1 cellular context compared by ENCODE assay signal in the genomic region with DNA sequence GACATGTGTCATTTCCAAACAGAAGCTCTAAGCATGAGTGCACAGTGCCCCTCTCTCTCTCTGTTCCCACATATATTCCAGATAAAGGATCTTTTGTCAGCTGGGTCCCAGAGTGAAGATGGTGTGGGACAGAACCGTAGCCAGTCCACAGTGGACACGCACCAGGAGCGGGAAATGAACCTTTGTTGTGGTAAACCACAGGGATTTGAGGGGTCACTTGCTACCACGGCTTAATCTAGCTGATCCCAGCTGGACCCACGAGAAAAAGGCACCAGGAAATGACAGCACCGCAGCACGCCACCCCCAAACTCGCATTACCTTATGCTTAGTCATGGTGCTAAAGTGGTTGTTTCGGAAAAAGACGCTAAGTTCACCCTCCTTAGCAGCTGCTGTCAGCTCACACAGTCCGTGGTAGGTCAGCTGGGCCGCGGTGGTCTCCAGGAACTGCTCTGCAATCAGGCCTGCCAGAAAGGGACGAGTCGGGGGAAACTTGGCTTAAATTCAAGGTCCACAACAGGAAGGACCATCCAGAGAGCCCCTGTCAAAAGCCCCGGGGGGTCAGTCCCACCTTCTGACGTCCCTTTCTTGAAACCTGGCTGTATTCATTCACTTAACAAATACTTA.
TF ChIP-seq lines count a peak whose summit lies in the region.

No MANE protein-coding gene starts in this region.

TF ChIP-seq in K562, 482 proteins besides CTCF, POLR2A, EP300 and RAD21 (continues in another document):
- TF ChIP-seq TAF1 (IDR thresholded peaks at IDR 0.05; ENCODE audit: control insufficient read depth, extremely low read depth, insufficient read depth, low read length, severe bottlenecking) (peak; percentile 44), DNMT1 (IDR thresholded peaks at IDR 0.05) (no peak), SIRT6 (IDR thresholded peaks at IDR 0.05; ENCODE audit: low read depth, low read length) (no peak), NFATC3 (IDR thresholded peaks at IDR 0.05) (0 out of 2 replicates have a peak, but pooled peaks have one; percentile 24), JUND (IDR thresholded peaks at IDR 0.05; ENCODE audit: borderline replicate concordance, low read depth, low read length) (peak; percentile 76), JUND (tag; IDR thresholded peaks at IDR 0.05; ENCODE audit: borderline replicate concordance, low read depth, low read length) (peak; percentile 82; the same call in 2 of the 3 replicates), PPARD (CRISPR knock-in tag; IDR thresholded peaks at IDR 0.05) (no peak), TCF7 (IDR thresholded peaks at IDR 0.05; ENCODE audit: borderline replicate concordance) (peak; percentile 99), ETV5 (CRISPR knock-in tag; IDR thresholded peaks at IDR 0.05; ENCODE audit: low read depth) (peak; percentile 76; the same call in 1 of the 2 replicates), TAF9B (IDR thresholded peaks at IDR 0.05; ENCODE audit: partially characterized antibody) (peak; percentile 80), ZFP30 (CRISPR knock-in tag; IDR thresholded peaks at IDR 0.05; ENCODE audit: borderline replicate concordance) (no peak), ZNF408 (CRISPR knock-in tag; IDR thresholded peaks at IDR 0.05; ENCODE audit: low read depth) (no peak), NCOA1 (IDR thresholded peaks at IDR 0.05; ENCODE audit: low read depth) (peak; percentile 31; the same call in 1 of the 2 replicates), ZNF436 (CRISPR knock-in tag; IDR thresholded peaks at IDR 0.05) (no peak), CHD1 (IDR thresholded peaks at IDR 0.05; ENCODE audit: low read length) (no peak), POLR3A (IDR thresholded peaks at IDR 0.05; ENCODE audit: borderline replicate concordance, extremely low read depth, insufficient read depth, insufficient read length) (no peak), E2F3 (CRISPR knock-in tag; IDR thresholded peaks at IDR 0.05) (no peak), NELFE (IDR thresholded peaks at IDR 0.05; ENCODE audit: insufficient read depth, insufficient read length) (no peak), PHTF2 (CRISPR knock-in tag; IDR thresholded peaks at IDR 0.05) (no peak), TEAD4 (IDR thresholded peaks at IDR 0.05; ENCODE audit: low read length) (peak; percentile 72), TEAD4 (CRISPR knock-in tag; IDR thresholded peaks at IDR 0.05; ENCODE audit: borderline replicate concordance) (no peak), GATA2 (CRISPR knock-in tag; IDR thresholded peaks at IDR 0.05) (no peak), ETS2 (tag; IDR thresholded peaks at IDR 0.05; ENCODE audit: borderline replicate concordance, poor library complexity, severe bottlenecking) (no peak), RFX7 (CRISPR knock-in tag; IDR thresholded peaks at IDR 0.05) (no peak), RBM25 (IDR thresholded peaks at IDR 0.05; ENCODE audit: low read depth, low read length, severe bottlenecking) (no peak), ZNF146 (CRISPR knock-in tag; IDR thresholded peaks at IDR 0.05; ENCODE audit: unreplicated experiment) (no peak), MYBL2 (IDR thresholded peaks at IDR 0.05; ENCODE audit: low read depth) (no peak), MYBL2 (CRISPR knock-in tag; IDR thresholded peaks at IDR 0.05; ENCODE audit: borderline replicate concordance) (no peak), ZBTB1 (CRISPR knock-in tag; IDR thresholded peaks at IDR 0.05; ENCODE audit: borderline replicate concordance, low read depth) (no peak; the same call in 1 of the 2 replicates), NR2C2 (CRISPR knock-in tag; IDR thresholded peaks at IDR 0.05) (no peak), NR2C2 (tag; IDR thresholded peaks at IDR 0.05) (peak; percentile 77), SMC3 (conservative IDR thresholded peaks at IDR 0.05; ENCODE audit: insufficient read depth, low read depth, low read length) (no peak), RNF2 (IDR thresholded peaks at IDR 0.05) (peak; percentile 35; the same call in 1 of the 2 replicates), BRD9 (IDR thresholded peaks at IDR 0.05; ENCODE audit: low read depth, partially characterized antibody) (no peak), ILK (tag; IDR thresholded peaks at IDR 0.05; ENCODE audit: borderline replicate concordance, low read depth) (no peak), NEUROD1 (IDR thresholded peaks at IDR 0.05; ENCODE audit: borderline replicate concordance, low read depth, low read length, partially characterized antibody) (no peak), POLR2B (IDR thresholded peaks at IDR 0.05; ENCODE audit: low read depth, partially characterized antibody) (no peak), TBL1XR1 (IDR thresholded peaks at IDR 0.05; ENCODE audit: low read length in 2 of 2) (no peak)
- TF ChIP-seq, protein P1, sequence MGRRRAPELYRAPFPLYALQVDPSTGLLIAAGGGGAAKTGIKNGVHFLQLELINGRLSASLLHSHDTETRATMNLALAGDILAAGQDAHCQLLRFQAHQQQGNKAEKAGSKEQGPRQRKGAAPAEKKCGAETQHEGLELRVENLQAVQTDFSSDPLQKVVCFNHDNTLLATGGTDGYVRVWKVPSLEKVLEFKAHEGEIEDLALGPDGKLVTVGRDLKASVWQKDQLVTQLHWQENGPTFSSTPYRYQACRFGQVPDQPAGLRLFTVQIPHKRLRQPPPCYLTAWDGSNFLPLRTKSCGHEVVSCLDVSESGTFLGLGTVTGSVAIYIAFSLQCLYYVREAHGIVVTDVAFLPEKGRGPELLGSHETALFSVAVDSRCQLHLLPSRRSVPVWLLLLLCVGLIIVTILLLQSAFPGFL (CRISPR knock-in tag; IDR thresholded peaks at IDR 0.05) = no peak
- TF ChIP-seq, protein P2, sequence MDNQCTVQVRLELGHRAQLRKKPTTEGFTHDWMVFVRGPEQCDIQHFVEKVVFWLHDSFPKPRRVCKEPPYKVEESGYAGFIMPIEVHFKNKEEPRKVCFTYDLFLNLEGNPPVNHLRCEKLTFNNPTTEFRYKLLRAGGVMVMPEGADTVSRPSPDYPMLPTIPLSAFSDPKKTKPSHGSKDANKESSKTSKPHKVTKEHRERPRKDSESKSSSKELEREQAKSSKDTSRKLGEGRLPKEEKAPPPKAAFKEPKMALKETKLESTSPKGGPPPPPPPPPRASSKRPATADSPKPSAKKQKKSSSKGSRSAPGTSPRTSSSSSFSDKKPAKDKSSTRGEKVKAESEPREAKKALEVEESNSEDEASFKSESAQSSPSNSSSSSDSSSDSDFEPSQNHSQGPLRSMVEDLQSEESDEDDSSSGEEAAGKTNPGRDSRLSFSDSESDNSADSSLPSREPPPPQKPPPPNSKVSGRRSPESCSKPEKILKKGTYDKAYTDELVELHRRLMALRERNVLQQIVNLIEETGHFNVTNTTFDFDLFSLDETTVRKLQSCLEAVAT (IDR thresholded peaks at IDR 0.05) = peak in 1 of 2 experiments; percentile 87; a peak in 2 of 4 replicates
- TF ChIP-seq, protein P3, sequence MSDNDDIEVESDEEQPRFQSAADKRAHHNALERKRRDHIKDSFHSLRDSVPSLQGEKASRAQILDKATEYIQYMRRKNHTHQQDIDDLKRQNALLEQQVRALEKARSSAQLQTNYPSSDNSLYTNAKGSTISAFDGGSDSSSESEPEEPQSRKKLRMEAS (CRISPR knock-in tag; IDR thresholded peaks at IDR 0.05) = peak; percentile 25
- TF ChIP-seq, protein P4, sequence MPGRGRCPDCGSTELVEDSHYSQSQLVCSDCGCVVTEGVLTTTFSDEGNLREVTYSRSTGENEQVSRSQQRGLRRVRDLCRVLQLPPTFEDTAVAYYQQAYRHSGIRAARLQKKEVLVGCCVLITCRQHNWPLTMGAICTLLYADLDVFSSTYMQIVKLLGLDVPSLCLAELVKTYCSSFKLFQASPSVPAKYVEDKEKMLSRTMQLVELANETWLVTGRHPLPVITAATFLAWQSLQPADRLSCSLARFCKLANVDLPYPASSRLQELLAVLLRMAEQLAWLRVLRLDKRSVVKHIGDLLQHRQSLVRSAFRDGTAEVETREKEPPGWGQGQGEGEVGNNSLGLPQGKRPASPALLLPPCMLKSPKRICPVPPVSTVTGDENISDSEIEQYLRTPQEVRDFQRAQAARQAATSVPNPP (IDR thresholded peaks at IDR 0.05; ENCODE audit: borderline replicate concordance, insufficient read depth, insufficient read length) = no peak
- TF ChIP-seq, protein P5, sequence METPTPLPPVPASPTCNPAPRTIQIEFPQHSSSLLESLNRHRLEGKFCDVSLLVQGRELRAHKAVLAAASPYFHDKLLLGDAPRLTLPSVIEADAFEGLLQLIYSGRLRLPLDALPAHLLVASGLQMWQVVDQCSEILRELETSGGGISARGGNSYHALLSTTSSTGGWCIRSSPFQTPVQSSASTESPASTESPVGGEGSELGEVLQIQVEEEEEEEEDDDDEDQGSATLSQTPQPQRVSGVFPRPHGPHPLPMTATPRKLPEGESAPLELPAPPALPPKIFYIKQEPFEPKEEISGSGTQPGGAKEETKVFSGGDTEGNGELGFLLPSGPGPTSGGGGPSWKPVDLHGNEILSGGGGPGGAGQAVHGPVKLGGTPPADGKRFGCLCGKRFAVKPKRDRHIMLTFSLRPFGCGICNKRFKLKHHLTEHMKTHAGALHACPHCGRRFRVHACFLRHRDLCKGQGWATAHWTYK (CRISPR knock-in tag; IDR thresholded peaks at IDR 0.05) = no peak
- TF ChIP-seq, protein P6, sequence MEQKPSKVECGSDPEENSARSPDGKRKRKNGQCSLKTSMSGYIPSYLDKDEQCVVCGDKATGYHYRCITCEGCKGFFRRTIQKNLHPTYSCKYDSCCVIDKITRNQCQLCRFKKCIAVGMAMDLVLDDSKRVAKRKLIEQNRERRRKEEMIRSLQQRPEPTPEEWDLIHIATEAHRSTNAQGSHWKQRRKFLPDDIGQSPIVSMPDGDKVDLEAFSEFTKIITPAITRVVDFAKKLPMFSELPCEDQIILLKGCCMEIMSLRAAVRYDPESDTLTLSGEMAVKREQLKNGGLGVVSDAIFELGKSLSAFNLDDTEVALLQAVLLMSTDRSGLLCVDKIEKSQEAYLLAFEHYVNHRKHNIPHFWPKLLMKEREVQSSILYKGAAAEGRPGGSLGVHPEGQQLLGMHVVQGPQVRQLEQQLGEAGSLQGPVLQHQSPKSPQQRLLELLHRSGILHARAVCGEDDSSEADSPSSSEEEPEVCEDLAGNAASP (IDR thresholded peaks at IDR 0.05) = no peak
- TF ChIP-seq, protein P7, sequence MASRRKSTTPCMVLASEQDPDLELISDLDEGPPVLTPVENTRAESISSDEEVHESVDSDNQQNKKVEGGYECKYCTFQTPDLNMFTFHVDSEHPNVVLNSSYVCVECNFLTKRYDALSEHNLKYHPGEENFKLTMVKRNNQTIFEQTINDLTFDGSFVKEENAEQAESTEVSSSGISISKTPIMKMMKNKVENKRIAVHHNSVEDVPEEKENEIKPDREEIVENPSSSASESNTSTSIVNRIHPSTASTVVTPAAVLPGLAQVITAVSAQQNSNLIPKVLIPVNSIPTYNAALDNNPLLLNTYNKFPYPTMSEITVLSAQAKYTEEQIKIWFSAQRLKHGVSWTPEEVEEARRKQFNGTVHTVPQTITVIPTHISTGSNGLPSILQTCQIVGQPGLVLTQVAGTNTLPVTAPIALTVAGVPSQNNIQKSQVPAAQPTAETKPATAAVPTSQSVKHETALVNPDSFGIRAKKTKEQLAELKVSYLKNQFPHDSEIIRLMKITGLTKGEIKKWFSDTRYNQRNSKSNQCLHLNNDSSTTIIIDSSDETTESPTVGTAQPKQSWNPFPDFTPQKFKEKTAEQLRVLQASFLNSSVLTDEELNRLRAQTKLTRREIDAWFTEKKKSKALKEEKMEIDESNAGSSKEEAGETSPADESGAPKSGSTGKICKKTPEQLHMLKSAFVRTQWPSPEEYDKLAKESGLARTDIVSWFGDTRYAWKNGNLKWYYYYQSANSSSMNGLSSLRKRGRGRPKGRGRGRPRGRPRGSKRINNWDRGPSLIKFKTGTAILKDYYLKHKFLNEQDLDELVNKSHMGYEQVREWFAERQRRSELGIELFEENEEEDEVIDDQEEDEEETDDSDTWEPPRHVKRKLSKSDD (conservative IDR thresholded peaks at IDR 0.05; ENCODE audit: low read length) = no peak
- TF ChIP-seq, protein P8, sequence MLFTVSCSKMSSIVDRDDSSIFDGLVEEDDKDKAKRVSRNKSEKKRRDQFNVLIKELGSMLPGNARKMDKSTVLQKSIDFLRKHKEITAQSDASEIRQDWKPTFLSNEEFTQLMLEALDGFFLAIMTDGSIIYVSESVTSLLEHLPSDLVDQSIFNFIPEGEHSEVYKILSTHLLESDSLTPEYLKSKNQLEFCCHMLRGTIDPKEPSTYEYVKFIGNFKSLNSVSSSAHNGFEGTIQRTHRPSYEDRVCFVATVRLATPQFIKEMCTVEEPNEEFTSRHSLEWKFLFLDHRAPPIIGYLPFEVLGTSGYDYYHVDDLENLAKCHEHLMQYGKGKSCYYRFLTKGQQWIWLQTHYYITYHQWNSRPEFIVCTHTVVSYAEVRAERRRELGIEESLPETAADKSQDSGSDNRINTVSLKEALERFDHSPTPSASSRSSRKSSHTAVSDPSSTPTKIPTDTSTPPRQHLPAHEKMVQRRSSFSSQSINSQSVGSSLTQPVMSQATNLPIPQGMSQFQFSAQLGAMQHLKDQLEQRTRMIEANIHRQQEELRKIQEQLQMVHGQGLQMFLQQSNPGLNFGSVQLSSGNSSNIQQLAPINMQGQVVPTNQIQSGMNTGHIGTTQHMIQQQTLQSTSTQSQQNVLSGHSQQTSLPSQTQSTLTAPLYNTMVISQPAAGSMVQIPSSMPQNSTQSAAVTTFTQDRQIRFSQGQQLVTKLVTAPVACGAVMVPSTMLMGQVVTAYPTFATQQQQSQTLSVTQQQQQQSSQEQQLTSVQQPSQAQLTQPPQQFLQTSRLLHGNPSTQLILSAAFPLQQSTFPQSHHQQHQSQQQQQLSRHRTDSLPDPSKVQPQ (CRISPR knock-in tag; IDR thresholded peaks at IDR 0.05; ENCODE audit: borderline replicate concordance) = no peak
- TF ChIP-seq, protein P9, sequence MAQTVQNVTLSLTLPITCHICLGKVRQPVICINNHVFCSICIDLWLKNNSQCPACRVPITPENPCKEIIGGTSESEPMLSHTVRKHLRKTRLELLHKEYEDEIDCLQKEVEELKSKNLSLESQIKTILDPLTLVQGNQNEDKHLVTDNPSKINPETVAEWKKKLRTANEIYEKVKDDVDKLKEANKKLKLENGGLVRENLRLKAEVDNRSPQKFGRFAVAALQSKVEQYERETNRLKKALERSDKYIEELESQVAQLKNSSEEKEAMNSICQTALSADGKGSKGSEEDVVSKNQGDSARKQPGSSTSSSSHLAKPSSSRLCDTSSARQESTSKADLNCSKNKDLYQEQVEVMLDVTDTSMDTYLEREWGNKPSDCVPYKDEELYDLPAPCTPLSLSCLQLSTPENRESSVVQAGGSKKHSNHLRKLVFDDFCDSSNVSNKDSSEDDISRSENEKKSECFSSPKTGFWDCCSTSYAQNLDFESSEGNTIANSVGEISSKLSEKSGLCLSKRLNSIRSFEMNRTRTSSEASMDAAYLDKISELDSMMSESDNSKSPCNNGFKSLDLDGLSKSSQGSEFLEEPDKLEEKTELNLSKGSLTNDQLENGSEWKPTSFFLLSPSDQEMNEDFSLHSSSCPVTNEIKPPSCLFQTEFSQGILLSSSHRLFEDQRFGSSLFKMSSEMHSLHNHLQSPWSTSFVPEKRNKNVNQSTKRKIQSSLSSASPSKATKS (CRISPR knock-in tag; IDR thresholded peaks at IDR 0.05) = no peak
